ENCODE assay signal across 8 cellular contexts in the genomic region with DNA sequence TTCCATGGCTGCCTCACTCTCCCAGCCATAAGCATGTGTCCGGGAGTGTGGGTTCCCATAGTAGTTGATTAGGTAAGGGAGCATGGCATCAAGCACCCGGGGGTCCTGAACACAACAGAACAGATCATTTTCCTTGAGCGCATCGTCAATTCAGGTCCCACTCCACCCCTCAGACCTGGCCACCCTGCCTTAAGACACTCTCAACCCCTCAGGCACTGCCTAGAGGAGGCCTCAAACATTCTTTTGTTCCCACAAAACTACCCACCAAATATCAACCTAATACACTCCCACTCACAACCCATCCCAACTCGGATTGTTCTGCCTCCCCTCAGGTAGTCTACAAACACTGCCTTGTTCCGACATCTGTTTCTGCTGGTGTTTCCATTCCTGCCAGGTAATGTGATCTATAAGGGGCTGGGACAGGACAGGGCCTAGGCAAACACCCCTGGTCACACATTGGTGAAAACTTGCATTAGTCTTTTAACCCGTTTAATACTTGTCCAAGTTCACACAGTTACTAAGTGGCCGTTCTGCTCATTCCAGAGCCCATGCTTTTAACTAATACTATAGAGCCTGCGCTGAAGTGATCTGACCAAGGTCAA. TPM values are rescaled to one million over a fixed set of nuclear protein-coding genes. Genes with fewer than 3 reads are reported as not detected.
DNase-seq lines count a peak whose midpoint lies in the region; ATAC-seq, FAIRE-seq and TF ChIP-seq lines count a peak whose summit lies in the region.

No MANE protein-coding gene starts in this region.

- 0 out of 2 replicates have a peak, but pooled peaks have one; percentile 12 for TF ChIP-seq CTCF in HepG2 (CRISPR knock-in tag; IDR thresholded peaks at IDR 0.05)
- TF ChIP-seq CTCF in thoracic aorta (IDR thresholded peaks at IDR 0.05): no peak

- H3K4me1 ChIP-seq in HepG2 (ENCODE audit: insufficient read depth, low read length) (peaks cover 54% of the 10 kb centered on the region), thoracic aorta (ENCODE audit: control insufficient read depth in 1 of 2, low read depth in 2 of 2) (peaks cover 15 to 28% of the 10 kb centered on the region in 2 donors)

- BruUV-seq in HepG2 (replicated peaks; lab: Mats Ljungman, UMichigan): no TSS peak

- no peaks in the 10 kb centered on the region for H3K9me3 Mint-ChIP-seq in activated naive CD4-positive, alpha-beta T cell treated with anti-CD3 and anti-CD28 coated beads for 36 hours
- H3K9me3 Mint-ChIP-seq in activated naive CD8-positive, alpha-beta T cell (ENCODE audit: low read depth): no peaks in the 10 kb centered on the region

- H3K9me3 ChIP-seq in HepG2 (ENCODE audit: low read length) (no peaks in the 10 kb centered on the region), thoracic aorta (no peaks in the 10 kb centered on the region)

- no peaks in the 10 kb centered on the region for H3K27me3 Mint-ChIP-seq in activated naive CD4-positive, alpha-beta T cell treated with anti-CD3 and anti-CD28 coated beads for 36 hours (ENCODE audit: low read depth)
- H3K27me3 Mint-ChIP-seq in activated naive CD8-positive, alpha-beta T cell: no peaks in the 10 kb centered on the region

- TF ChIP-seq POLR2A in HepG2 (IDR thresholded peaks at IDR 0.05; ENCODE audit: insufficient read depth in 1 of 2, low read depth in 2 of 2, low read length in 2 of 2): peak in 1 of 2 experiments; percentile 36; a peak in 1 of 4 replicates

- in situ Hi-C loops in HepG2 (cut with HindIII; ENCODE audit: extremely low pct_ligation_motif_present, low pct_unique_long_range_greater_than_20kb): no loop called here

- peak overlapping the region; percentile 74 for H2AFZ ChIP-seq in HepG2 (ENCODE audit: low read length)

- H3K4me2 ChIP-seq in HepG2 (ENCODE audit: low read depth, low read length): peak overlapping the region; percentile 82

- H3K4me3 Mint-ChIP-seq in activated naive CD4-positive, alpha-beta T cell treated with anti-CD3 and anti-CD28 coated beads for 36 hours: peak overlapping the region; percentile 93
- peak overlapping the region; percentile 99 for H3K4me3 Mint-ChIP-seq in activated naive CD8-positive, alpha-beta T cell

- ATAC-seq in HepG2 (peak; percentile 15), thoracic aorta (ENCODE audit: insufficient number of reproducible peaks, low FRiP score, low read depth) (no peak), HG03432 (IDR thresholded peaks at IDR 0.05; ENCODE audit: unreplicated experiment) (no peak), GM21825 (IDR thresholded peaks at IDR 0.05; ENCODE audit: unreplicated experiment) (no peak)

- CTCF ChIA-PET in activated naive CD4-positive, alpha-beta T cell treated with anti-CD3 and anti-CD28 coated beads for 36 hours (lab: Charles Lee): interaction anchor here (0.6 kb wide), 1 partner anchor 81 kb away, joined by 4 read pairs; no protein-coding TSS in a partner anchor
- CTCF ChIA-PET in HepG2 (lab: Yijun Ruan, JAX; ENCODE audit: low intra/inter-chr PET ratio, low total read pairs): no interaction called here

- H3K27ac ChIP-seq in HepG2 (ENCODE audit: extremely low read length, insufficient read depth, low read length) (peak overlapping the region; percentile 88), thoracic aorta (peak overlapping the region; percentile 92 to 94)

- H3K4me3 ChIP-seq in HepG2 (replicated peaks in 1 of 3; ENCODE audit: insufficient read depth in 1 of 3, low read depth in 2 of 3, low read length in 3 of 3): peak overlapping the region; percentile 90 to 98 (median 96)
- H3K4me3 ChIP-seq in thoracic aorta: peak overlapping the region; percentile 95

- POLR2A ChIA-PET in HepG2 (lab: Yijun Ruan, JAX): interaction anchor here (0.9 to 23.6 kb wide), 10 partner anchors 28 to 257 kb away, joined by 3 to 319 read pairs (median 8); partner anchors contain the start of genes CPNE1, ERGIC3, PHF20 and RBM12

- no peaks in the 10 kb centered on the region; a peak in 1 of 5 replicates for H3K27me3 ChIP-seq in HepG2 (ENCODE audit: control insufficient read depth in 1 of 2, insufficient read depth in 2 of 2, low read length in 2 of 2)
- H3K27me3 ChIP-seq in thoracic aorta (replicated peaks; ENCODE audit: insufficient read depth): no peaks in the 10 kb centered on the region

- FAIRE-seq in HepG2 (lab: Jason Lieb, UNC): peak; percentile 26

- TF ChIP-seq RAD21 in HepG2 (CRISPR knock-in tag; IDR thresholded peaks at IDR 0.05): no peak

- intact Hi-C loops in activated naive CD4-positive, alpha-beta T cell treated with anti-CD3 and anti-CD28 coated beads for 36 hours (cut with micrococcal nuclease): loop anchor here (2.0 to 5.0 kb wide), 3 partner anchors 45 to 255 kb away; partner anchors contain the start of genes RBM39 and SCAND1
- intact Hi-C loops in HepG2 (cut with micrococcal nuclease; ENCODE audit: unreplicated experiment): loop anchor here (1.0 to 10.0 kb wide), 5 partner anchors 33 to 233 kb away; partner anchors contain the start of genes CPNE1, RBM12 and RBM39

- H3K79me2 ChIP-seq in HepG2 (ENCODE audit: insufficient read depth, low read length): peaks cover 38% of the 10 kb centered on the region

- WGBS in HepG2 (ENCODE audit: low lambda C conversion rate): 17% methylated on average over 9 of the region's 9 CpGs

- peaks cover 7% of the 10 kb centered on the region; the same call in 1 of the 2 replicates for H4K20me1 ChIP-seq in HepG2 (ENCODE audit: insufficient read depth, low read length)

- H3K9ac ChIP-seq in HepG2 (ENCODE audit: insufficient read depth, low read depth, low read length): peak overlapping the region; percentile 97

- H3K36me3 ChIP-seq in HepG2 (replicated peaks in 1 of 2; ENCODE audit: control insufficient read depth in 1 of 2, insufficient read depth in 2 of 2, low read length in 2 of 2) (peaks cover 5 to 18% of the 10 kb centered on the region in 2 experiments; a peak in 4 of 5 replicates), thoracic aorta (peaks cover 23% of the 10 kb centered on the region)

- H3K36me3 Mint-ChIP-seq in activated naive CD4-positive, alpha-beta T cell treated with anti-CD3 and anti-CD28 coated beads for 36 hours (ENCODE audit: low read depth): peaks cover 31% of the 10 kb centered on the region
- peaks cover 3% of the 10 kb centered on the region for H3K36me3 Mint-ChIP-seq in activated naive CD8-positive, alpha-beta T cell

- DNase-seq in activated naive CD4-positive, alpha-beta T cell treated with anti-CD3 and anti-CD28 coated beads for 36 hours: no peak
- DNase-seq in activated naive CD4-positive, alpha-beta T cell (lab: John Stamatoyannopoulos, UW): no peak
- DNase-seq in HepG2 (ENCODE audit: low spot score): peak; percentile 58
- no peak for DNase-seq in thoracic aorta (ENCODE audit: low spot score)
- DNase-seq in cortex of kidney (lab: John Stamatoyannopoulos, UW): no peak

- H3K4me1 Mint-ChIP-seq in activated naive CD4-positive, alpha-beta T cell treated with anti-CD3 and anti-CD28 coated beads for 36 hours (ENCODE audit: low read depth): peaks cover 40% of the 10 kb centered on the region
- peaks cover 39% of the 10 kb centered on the region for H3K4me1 Mint-ChIP-seq in activated naive CD8-positive, alpha-beta T cell (ENCODE audit: low read depth)

- H3K27ac Mint-ChIP-seq in activated naive CD4-positive, alpha-beta T cell treated with anti-CD3 and anti-CD28 coated beads for 36 hours: no peak overlapping the region
- peak overlapping the region; percentile 96 for H3K27ac Mint-ChIP-seq in activated naive CD8-positive, alpha-beta T cell

- TF ChIP-seq EP300 in HepG2 (IDR thresholded peaks at IDR 0.05; ENCODE audit: low read depth in 2 of 2, low read length in 2 of 2): no peak
- TF ChIP-seq EP300 in HepG2 (CRISPR knock-in tag; IDR thresholded peaks at IDR 0.05; ENCODE audit: borderline replicate concordance): peak; percentile 33; the same call in 1 of the 2 replicates

RNA-seq across cellular contexts. Expression of gene NFS1, which starts 1.4 kb away (rescaled TPM):
- 10 to 100 TPM; 33.6 to 38.1 TPM for total RNA-seq in activated naive CD4-positive, alpha-beta T cell treated with anti-CD3 and anti-CD28 coated beads for 36 hours
- total RNA-seq in HepG2 (2016; rRNA removed; fragmentation: Illumina TruSeq; extraction: Trizol) (88.1 and 94.4 TPM in 2 replicates), thoracic aorta (10 to 100 TPM; 11.5 to 19.4 TPM)
- total RNA-seq in HepG2 (2016; cell fraction: cytosol; rRNA removed; fragmentation: Illumina TruSeq; extraction: Trizol; ENCODE audit: low read depth): 7.6 and 8.7 TPM in 2 replicates
- 82.1 and 92.4 TPM in 2 replicates for total RNA-seq in HepG2 (2016; cell fraction: insoluble cytoplasmic fraction; rRNA removed; fragmentation: Illumina TruSeq; extraction: Trizol)
- 25.4 and 28.4 TPM in 2 replicates for total RNA-seq in HepG2 (2016; cell fraction: membrane; rRNA removed; fragmentation: Illumina TruSeq; extraction: Trizol)
- 45.9 and 47.9 TPM in 2 replicates for total RNA-seq in HepG2 (2016; cell fraction: nucleus; rRNA removed; fragmentation: Illumina TruSeq; extraction: Trizol)
- polyA plus RNA-seq in HepG2 (2011; rRNA removed): 61.8 and 65.9 TPM in 2 replicates
- polyA plus RNA-seq in HepG2 (2011; cell fraction: cytosol; rRNA removed): 56.2 and 69.5 TPM in 2 replicates
- 70.7 and 72.8 TPM in 2 replicates for polyA plus RNA-seq in HepG2 (2011; cell fraction: nucleus; rRNA removed)
- 36.7 and 39.1 TPM in 2 replicates for polyA plus RNA-seq in HepG2 (2012)
- 6.5 and 6.6 TPM in 2 replicates for polyA plus RNA-seq in HepG2 (2016; cell fraction: cytosol; fragmentation: Illumina TruSeq; extraction: Trizol; ENCODE audit: low read depth)
- polyA plus RNA-seq in HepG2 (2016; cell fraction: insoluble cytoplasmic fraction; fragmentation: Illumina TruSeq; extraction: Trizol; ENCODE audit: low read depth): 86.7 and 90.3 TPM in 2 replicates
- 16.6 and 16.9 TPM in 2 replicates for polyA plus RNA-seq in HepG2 (2016; cell fraction: membrane; fragmentation: Illumina TruSeq; extraction: Trizol; ENCODE audit: low read depth)
- polyA plus RNA-seq in HepG2 (2016; cell fraction: nucleus; fragmentation: Illumina TruSeq; extraction: Trizol; ENCODE audit: insufficient read depth, low read depth): 69.1 and 70.6 TPM in 2 replicates
- 67.9 and 114 TPM in 2 replicates for polyA minus RNA-seq in HepG2 (2011; rRNA and poly(A)+ RNA removed; ENCODE audit: low replicate concordance)
- polyA minus RNA-seq in HepG2 (2011; cell fraction: cytosol; rRNA and poly(A)+ RNA removed): 23.0 and 27.1 TPM in 2 replicates
- 20.9 and 23.7 TPM in 2 replicates for polyA minus RNA-seq in HepG2 (2011; cell fraction: nucleus; rRNA and poly(A)+ RNA removed)

RNA-seq across cellular contexts. Expression of gene ROMO1, which starts 1.4 kb away (rescaled TPM):
- 100 to 1,000 TPM; 120 to 134 TPM for total RNA-seq in activated naive CD4-positive, alpha-beta T cell treated with anti-CD3 and anti-CD28 coated beads for 36 hours
- total RNA-seq in HepG2 (2016; rRNA removed; fragmentation: Illumina TruSeq; extraction: Trizol) (636 and 726 TPM in 2 replicates), thoracic aorta (100 to 1,000 TPM; 196 to 243 TPM)
- total RNA-seq in HepG2 (2016; cell fraction: cytosol; rRNA removed; fragmentation: Illumina TruSeq; extraction: Trizol; ENCODE audit: low read depth): 328 and 530 TPM in 2 replicates
- 687 and 846 TPM in 2 replicates for total RNA-seq in HepG2 (2016; cell fraction: insoluble cytoplasmic fraction; rRNA removed; fragmentation: Illumina TruSeq; extraction: Trizol)
- total RNA-seq in HepG2 (2016; cell fraction: membrane; rRNA removed; fragmentation: Illumina TruSeq; extraction: Trizol): 460 and 632 TPM in 2 replicates
- 223 and 226 TPM in 2 replicates for total RNA-seq in HepG2 (2016; cell fraction: nucleus; rRNA removed; fragmentation: Illumina TruSeq; extraction: Trizol)
- 688 and 755 TPM in 2 replicates for polyA plus RNA-seq in HepG2 (2011; rRNA removed)
- polyA plus RNA-seq in HepG2 (2011; cell fraction: cytosol; rRNA removed): 1,254 and 1,646 TPM in 2 replicates
- 503 and 546 TPM in 2 replicates for polyA plus RNA-seq in HepG2 (2011; cell fraction: nucleus; rRNA removed)
- 282 and 451 TPM in 2 replicates for polyA plus RNA-seq in HepG2 (2012)
- 292 and 453 TPM in 2 replicates for polyA plus RNA-seq in HepG2 (2016; cell fraction: cytosol; fragmentation: Illumina TruSeq; extraction: Trizol; ENCODE audit: low read depth)
- 479 and 541 TPM in 2 replicates for polyA plus RNA-seq in HepG2 (2016; cell fraction: insoluble cytoplasmic fraction; fragmentation: Illumina TruSeq; extraction: Trizol; ENCODE audit: low read depth)
- polyA plus RNA-seq in HepG2 (2016; cell fraction: membrane; fragmentation: Illumina TruSeq; extraction: Trizol; ENCODE audit: low read depth): 317 and 387 TPM in 2 replicates
- 282 and 344 TPM in 2 replicates for polyA plus RNA-seq in HepG2 (2016; cell fraction: nucleus; fragmentation: Illumina TruSeq; extraction: Trizol; ENCODE audit: insufficient read depth, low read depth)
- 60.0 and 169 TPM in 2 replicates for polyA minus RNA-seq in HepG2 (2011; rRNA and poly(A)+ RNA removed; ENCODE audit: low replicate concordance)
- polyA minus RNA-seq in HepG2 (2011; cell fraction: cytosol; rRNA and poly(A)+ RNA removed): 79.8 and 108 TPM in 2 replicates
- polyA minus RNA-seq in HepG2 (2011; cell fraction: nucleus; rRNA and poly(A)+ RNA removed): 30.8 and 37.7 TPM in 2 replicates

RNA-seq across cellular contexts. Expression of gene CPNE1, which starts 33.1 kb away (rescaled TPM):
- total RNA-seq in activated naive CD4-positive, alpha-beta T cell treated with anti-CD3 and anti-CD28 coated beads for 36 hours: 100 to 1,000 TPM; 261 to 281 TPM
- 431 and 439 TPM in 2 replicates for total RNA-seq in HepG2 (2016; rRNA removed; fragmentation: Illumina TruSeq; extraction: Trizol)
- total RNA-seq in HepG2 (2016; cell fraction: cytosol; rRNA removed; fragmentation: Illumina TruSeq; extraction: Trizol; ENCODE audit: low read depth): 101 and 106 TPM in 2 replicates
- total RNA-seq in HepG2 (2016; cell fraction: insoluble cytoplasmic fraction; rRNA removed; fragmentation: Illumina TruSeq; extraction: Trizol): 375 and 428 TPM in 2 replicates
- 226 and 229 TPM in 2 replicates for total RNA-seq in HepG2 (2016; cell fraction: membrane; rRNA removed; fragmentation: Illumina TruSeq; extraction: Trizol)
- total RNA-seq in HepG2 (2016; cell fraction: nucleus; rRNA removed; fragmentation: Illumina TruSeq; extraction: Trizol): 227 and 285 TPM in 2 replicates
- polyA plus RNA-seq in HepG2 (2011; rRNA removed): 369 and 408 TPM in 2 replicates
- polyA plus RNA-seq in HepG2 (2011; cell fraction: cytosol; rRNA removed): 458 and 619 TPM in 2 replicates
- 810 and 933 TPM in 2 replicates for polyA plus RNA-seq in HepG2 (2011; cell fraction: nucleus; rRNA removed)
- 457 and 478 TPM in 2 replicates for polyA plus RNA-seq in HepG2 (2012)
- 121 and 137 TPM in 2 replicates for polyA plus RNA-seq in HepG2 (2016; cell fraction: cytosol; fragmentation: Illumina TruSeq; extraction: Trizol; ENCODE audit: low read depth)
- polyA plus RNA-seq in HepG2 (2016; cell fraction: insoluble cytoplasmic fraction; fragmentation: Illumina TruSeq; extraction: Trizol; ENCODE audit: low read depth): 374 and 508 TPM in 2 replicates
- 213 and 247 TPM in 2 replicates for polyA plus RNA-seq in HepG2 (2016; cell fraction: membrane; fragmentation: Illumina TruSeq; extraction: Trizol; ENCODE audit: low read depth)
- polyA plus RNA-seq in HepG2 (2016; cell fraction: nucleus; fragmentation: Illumina TruSeq; extraction: Trizol; ENCODE audit: insufficient read depth, low read depth): 541 and 549 TPM in 2 replicates
- polyA minus RNA-seq in HepG2 (2011; rRNA and poly(A)+ RNA removed; ENCODE audit: low replicate concordance): 283 and 707 TPM in 2 replicates
- polyA minus RNA-seq in HepG2 (2011; cell fraction: cytosol; rRNA and poly(A)+ RNA removed): 243 and 283 TPM in 2 replicates
- 258 and 260 TPM in 2 replicates for polyA minus RNA-seq in HepG2 (2011; cell fraction: nucleus; rRNA and poly(A)+ RNA removed)
- 100 to 1,000 TPM; 125 to 126 TPM for total RNA-seq in thoracic aorta

RNA-seq across cellular contexts. Expression of gene RBM12, which starts 33.1 kb away (rescaled TPM):
- total RNA-seq in activated naive CD4-positive, alpha-beta T cell treated with anti-CD3 and anti-CD28 coated beads for 36 hours: 100 to 1,000 TPM; 106 to 110 TPM
- 104 and 111 TPM in 2 replicates for total RNA-seq in HepG2 (2016; rRNA removed; fragmentation: Illumina TruSeq; extraction: Trizol)
- 14.8 and 16.3 TPM in 2 replicates for total RNA-seq in HepG2 (2016; cell fraction: cytosol; rRNA removed; fragmentation: Illumina TruSeq; extraction: Trizol; ENCODE audit: low read depth)
- total RNA-seq in HepG2 (2016; cell fraction: insoluble cytoplasmic fraction; rRNA removed; fragmentation: Illumina TruSeq; extraction: Trizol): 99.0 and 104 TPM in 2 replicates
- 35.0 and 42.5 TPM in 2 replicates for total RNA-seq in HepG2 (2016; cell fraction: membrane; rRNA removed; fragmentation: Illumina TruSeq; extraction: Trizol)
- 73.6 and 78.3 TPM in 2 replicates for total RNA-seq in HepG2 (2016; cell fraction: nucleus; rRNA removed; fragmentation: Illumina TruSeq; extraction: Trizol)
- 84.9 and 97.9 TPM in 2 replicates for polyA plus RNA-seq in HepG2 (2011; rRNA removed)
- 68.6 and 77.9 TPM in 2 replicates for polyA plus RNA-seq in HepG2 (2011; cell fraction: cytosol; rRNA removed)
- 101 and 129 TPM in 2 replicates for polyA plus RNA-seq in HepG2 (2011; cell fraction: nucleus; rRNA removed)
- 41.4 and 42.7 TPM in 2 replicates for polyA plus RNA-seq in HepG2 (2012)
- polyA plus RNA-seq in HepG2 (2016; cell fraction: cytosol; fragmentation: Illumina TruSeq; extraction: Trizol; ENCODE audit: low read depth): 1.7 and 2.2 TPM in 2 replicates
- polyA plus RNA-seq in HepG2 (2016; cell fraction: insoluble cytoplasmic fraction; fragmentation: Illumina TruSeq; extraction: Trizol; ENCODE audit: low read depth): 58.1 and 68.5 TPM in 2 replicates
- polyA plus RNA-seq in HepG2 (2016; cell fraction: membrane; fragmentation: Illumina TruSeq; extraction: Trizol; ENCODE audit: low read depth): 8.8 and 10.1 TPM in 2 replicates
- 74.6 and 75.6 TPM in 2 replicates for polyA plus RNA-seq in HepG2 (2016; cell fraction: nucleus; fragmentation: Illumina TruSeq; extraction: Trizol; ENCODE audit: insufficient read depth, low read depth)
- 373 and 464 TPM in 2 replicates for polyA minus RNA-seq in HepG2 (2011; rRNA and poly(A)+ RNA removed; ENCODE audit: low replicate concordance)
- 67.4 and 80.5 TPM in 2 replicates for polyA minus RNA-seq in HepG2 (2011; cell fraction: cytosol; rRNA and poly(A)+ RNA removed)
- 128 and 140 TPM in 2 replicates for polyA minus RNA-seq in HepG2 (2011; cell fraction: nucleus; rRNA and poly(A)+ RNA removed)
- total RNA-seq in thoracic aorta: 10 to 100 TPM; 21.7 to 43.4 TPM

RNA-seq across cellular contexts. Expression of gene RBM39, which starts 44.3 kb away (rescaled TPM):
- total RNA-seq in activated naive CD4-positive, alpha-beta T cell treated with anti-CD3 and anti-CD28 coated beads for 36 hours: 100 to 1,000 TPM; 297 to 304 TPM
- total RNA-seq in HepG2 (2016; rRNA removed; fragmentation: Illumina TruSeq; extraction: Trizol): 431 and 788 TPM in 2 replicates
- total RNA-seq in HepG2 (2016; cell fraction: cytosol; rRNA removed; fragmentation: Illumina TruSeq; extraction: Trizol; ENCODE audit: low read depth): 862 and 1,011 TPM in 2 replicates
- total RNA-seq in HepG2 (2016; cell fraction: insoluble cytoplasmic fraction; rRNA removed; fragmentation: Illumina TruSeq; extraction: Trizol): 445 and 791 TPM in 2 replicates
- 352 and 417 TPM in 2 replicates for total RNA-seq in HepG2 (2016; cell fraction: membrane; rRNA removed; fragmentation: Illumina TruSeq; extraction: Trizol)
- total RNA-seq in HepG2 (2016; cell fraction: nucleus; rRNA removed; fragmentation: Illumina TruSeq; extraction: Trizol): 1,469 and 1,561 TPM in 2 replicates
- polyA plus RNA-seq in HepG2 (2011; rRNA removed): 859 and 920 TPM in 2 replicates
- 89.0 and 133 TPM in 2 replicates for polyA plus RNA-seq in HepG2 (2011; cell fraction: cytosol; rRNA removed)
- 3,125 and 3,321 TPM in 2 replicates for polyA plus RNA-seq in HepG2 (2011; cell fraction: nucleus; rRNA removed)
- 867 and 961 TPM in 2 replicates for polyA plus RNA-seq in HepG2 (2012)
- 47.3 and 51.7 TPM in 2 replicates for polyA plus RNA-seq in HepG2 (2016; cell fraction: cytosol; fragmentation: Illumina TruSeq; extraction: Trizol; ENCODE audit: low read depth)
- polyA plus RNA-seq in HepG2 (2016; cell fraction: insoluble cytoplasmic fraction; fragmentation: Illumina TruSeq; extraction: Trizol; ENCODE audit: low read depth): 339 and 360 TPM in 2 replicates
- 79.3 and 86.7 TPM in 2 replicates for polyA plus RNA-seq in HepG2 (2016; cell fraction: membrane; fragmentation: Illumina TruSeq; extraction: Trizol; ENCODE audit: low read depth)
- 2,644 and 2,668 TPM in 2 replicates for polyA plus RNA-seq in HepG2 (2016; cell fraction: nucleus; fragmentation: Illumina TruSeq; extraction: Trizol; ENCODE audit: insufficient read depth, low read depth)
- 166 and 263 TPM in 2 replicates for polyA minus RNA-seq in HepG2 (2011; rRNA and poly(A)+ RNA removed; ENCODE audit: low replicate concordance)
- polyA minus RNA-seq in HepG2 (2011; cell fraction: cytosol; rRNA and poly(A)+ RNA removed): 91.3 and 98.3 TPM in 2 replicates
- 2,261 and 2,868 TPM in 2 replicates for polyA minus RNA-seq in HepG2 (2011; cell fraction: nucleus; rRNA and poly(A)+ RNA removed)
- 100 to 1,000 TPM; 232 to 413 TPM for total RNA-seq in thoracic aorta
